In genomic region chr1:203805689-203806088, GRCh38 we compare ENCODE assay signal across 20 cellular contexts. TPM values are rescaled to one million over a fixed set of nuclear protein-coding genes. Genes with fewer than 3 reads are reported as not detected.
DNase-seq lines count a peak whose midpoint lies in the region; ATAC-seq lines count a peak whose summit lies in the region.
"Had no signal": no experiment of that assay in that cellular context is flagged by ENCODE, and none has a peak within 500 bp of the region (broad histone marks: within the 10 kb centered on the region; RNA-seq: fewer than 3 reads in every experiment).

No MANE protein-coding gene starts in this region.

- no peaks in the 10 kb centered on the region for H3K9me3 Mint-ChIP-seq in activated naive CD8-positive, alpha-beta T cell (ENCODE audit: low read depth)
- H3K9me3 Mint-ChIP-seq in activated naive CD8-positive, alpha-beta T cell treated with anti-CD3 and anti-CD28 coated beads for 36 hours: no peaks in the 10 kb centered on the region
- H3K9me3 Mint-ChIP-seq in activated naive CD8-positive, alpha-beta T cell treated with anti-CD3 and anti-CD28 coated beads, Interleukin-2, amount 50 U/mL, for 24 hours: no peaks in the 10 kb centered on the region
- H3K9me3 Mint-ChIP-seq: CD4-positive, alpha-beta memory T cell; GM23338; HFFc6 had no signal

- peaks cover 20% of the 10 kb centered on the region for H3K36me3 Mint-ChIP-seq in activated naive CD8-positive, alpha-beta T cell
- H3K36me3 Mint-ChIP-seq in activated naive CD8-positive, alpha-beta T cell treated with anti-CD3 and anti-CD28 coated beads for 36 hours: peaks cover 47% of the 10 kb centered on the region
- H3K36me3 Mint-ChIP-seq in activated naive CD8-positive, alpha-beta T cell treated with anti-CD3 and anti-CD28 coated beads, Interleukin-2, amount 50 U/mL, for 24 hours (ENCODE audit: low read depth): peaks cover 51% of the 10 kb centered on the region

- no peak for ATAC-seq in activated naive CD8-positive, alpha-beta T cell treated with anti-CD3 and anti-CD28 coated beads, Interleukin-2, amount 50 U/mL, for 24 hours
- ATAC-seq in GM18873 (IDR thresholded peaks at IDR 0.05; ENCODE audit: low FRiP score, unreplicated experiment) (no peak), HG03108 (IDR thresholded peaks at IDR 0.05; ENCODE audit: unreplicated experiment) (no peak)
- ATAC-seq: A549, GM23338 had no signal

- no peak for DNase-seq in activated naive CD8-positive, alpha-beta T cell treated with anti-CD3 and anti-CD28 coated beads for 36 hours
- no peak for DNase-seq in activated naive CD8-positive, alpha-beta T cell treated with anti-CD3 and anti-CD28 coated beads, Interleukin-2, amount 50 U/mL, for 24 hours
- DNase-seq in ecto neural progenitor cell (ENCODE audit: low spot score) (peak; percentile 13), head of caudate nucleus (no peak), GM03348 (ENCODE audit: low spot score) (no peak)
- DNase-seq: AML-193; CD4-positive, alpha-beta memory T cell; DMS 273 treated with DMSO at 0.1 percent for 48 hours; DMS53; DND-41; EL; HCEC 1CT; HFFc6; IMR-90 had no signal

- H3K4me1 Mint-ChIP-seq in activated naive CD8-positive, alpha-beta T cell (ENCODE audit: low read depth): peaks cover 52% of the 10 kb centered on the region
- peaks cover 29% of the 10 kb centered on the region for H3K4me1 Mint-ChIP-seq in activated naive CD8-positive, alpha-beta T cell treated with anti-CD3 and anti-CD28 coated beads for 36 hours
- peaks cover 31% of the 10 kb centered on the region for H3K4me1 Mint-ChIP-seq in activated naive CD8-positive, alpha-beta T cell treated with anti-CD3 and anti-CD28 coated beads, Interleukin-2, amount 50 U/mL, for 24 hours
- H3K4me1 Mint-ChIP-seq: GM23338 had no signal

- H3K4me3 Mint-ChIP-seq in activated naive CD8-positive, alpha-beta T cell: no peak overlapping the region
- H3K4me3 Mint-ChIP-seq in activated naive CD8-positive, alpha-beta T cell treated with anti-CD3 and anti-CD28 coated beads for 36 hours: no peak overlapping the region
- H3K4me3 Mint-ChIP-seq in activated naive CD8-positive, alpha-beta T cell treated with anti-CD3 and anti-CD28 coated beads, Interleukin-2, amount 50 U/mL, for 24 hours: no peak overlapping the region
- H3K4me3 Mint-ChIP-seq: GM23338, HFFc6 had no signal

- H3K27ac Mint-ChIP-seq in activated naive CD8-positive, alpha-beta T cell: peak overlapping the region; percentile 43
- no peak overlapping the region for H3K27ac Mint-ChIP-seq in activated naive CD8-positive, alpha-beta T cell treated with anti-CD3 and anti-CD28 coated beads for 36 hours
- H3K27ac Mint-ChIP-seq in activated naive CD8-positive, alpha-beta T cell treated with anti-CD3 and anti-CD28 coated beads, Interleukin-2, amount 50 U/mL, for 24 hours: peak overlapping the region; percentile 5
- H3K27ac Mint-ChIP-seq: GM23338, HFFc6 had no signal

- H3K27me3 Mint-ChIP-seq in activated naive CD8-positive, alpha-beta T cell: no peaks in the 10 kb centered on the region
- H3K27me3 Mint-ChIP-seq in activated naive CD8-positive, alpha-beta T cell treated with anti-CD3 and anti-CD28 coated beads for 36 hours: no peaks in the 10 kb centered on the region
- H3K27me3 Mint-ChIP-seq in activated naive CD8-positive, alpha-beta T cell treated with anti-CD3 and anti-CD28 coated beads, Interleukin-2, amount 50 U/mL, for 24 hours: no peaks in the 10 kb centered on the region
- H3K27me3 Mint-ChIP-seq: CD4-positive, alpha-beta memory T cell had no signal

- intact Hi-C loops in head of caudate nucleus (cut with DNase I): no loop called here

RNA-seq across cellular contexts. Expression of gene ZBED6, which starts 10.3 kb away (rescaled TPM):
- 10 to 100 TPM; 11.5 to 12.5 TPM for total RNA-seq in activated naive CD8-positive, alpha-beta T cell treated with anti-CD3 and anti-CD28 coated beads for 36 hours

RNA-seq across cellular contexts. Expression of gene ZC3H11A, which starts 10.3 kb away (rescaled TPM):
- 10 to 100 TPM; 93.3 to 96.0 TPM for total RNA-seq in activated naive CD8-positive, alpha-beta T cell treated with anti-CD3 and anti-CD28 coated beads for 36 hours

RNA-seq across cellular contexts. Expression of gene LAX1, which starts 40.7 kb away (rescaled TPM):
- total RNA-seq in activated naive CD8-positive, alpha-beta T cell treated with anti-CD3 and anti-CD28 coated beads for 36 hours: 10 to 100 TPM; 28.9 to 30.1 TPM
- total RNA-seq: G401, GM23338, HFFc6, IMR-90 had no signal

RNA-seq across cellular contexts. Expression of gene SNRPE, which starts 55.7 kb away (rescaled TPM):
- 100 to 1,000 TPM; 396 to 457 TPM for total RNA-seq in activated naive CD8-positive, alpha-beta T cell treated with anti-CD3 and anti-CD28 coated beads for 36 hours
